Comparison of ENCODE assay signal across 26 cellular contexts in the genomic region with DNA sequence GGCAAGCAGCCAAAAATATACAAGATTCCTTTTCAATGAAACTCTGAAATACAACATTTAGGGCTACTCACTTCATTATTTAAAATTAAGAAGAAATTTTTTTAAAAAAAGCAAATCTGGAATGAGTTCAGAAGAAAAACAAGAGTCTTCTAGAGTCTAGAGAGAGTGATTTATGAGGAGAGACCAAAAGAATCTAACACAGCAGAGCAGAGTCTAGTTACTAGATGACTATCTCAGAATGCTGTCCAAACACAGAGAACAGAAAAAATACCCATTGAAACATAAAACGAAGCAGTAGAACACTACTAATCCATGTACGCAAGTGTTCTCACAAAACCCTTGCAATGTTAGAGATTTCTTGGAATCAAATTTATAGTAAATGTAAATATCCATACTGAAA.
"Had no signal": no experiment of that assay in that cellular context is flagged by ENCODE, and none has a peak within 500 bp of the region (broad histone marks: within the 10 kb centered on the region; RNA-seq: fewer than 3 reads in every experiment).

No MANE protein-coding gene starts in this region.

- ATAC-seq: left colon; left lung; lower lobe of right lung; natural killer cell; right lobe of liver; stimulated activated effector memory CD8-positive, alpha-beta T cell treated with anti-CD3 and anti-CD28 coated beads, Interleukin-12 subunit alpha, Interleukin-12 subunit beta, amount 100 ng/mL, for 72 hours had no signal

- H3K4me3 ChIP-seq: left lung, lower lobe of right lung, ovary, right atrium auricular region, right lobe of liver, skin epidermis, suprapubic skin, thoracic aorta, tibial artery, uterus had no signal

- DNase-seq: hypothalamus; immature natural killer cell; kidney; left colon; left lung; lower lobe of right lung; mammary epithelial cell; mesenchymal stem cell; naive B cell; natural killer cell; nephron progenitor cell; ovary; right lobe of liver; stimulated activated CD4-positive, alpha-beta T cell treated with anti-CD3 and anti-CD28 coated beads, Interleukin-4, amount 100 ng/mL, for 24 hours; stimulated activated naive CD4-positive, alpha-beta T cell; tibial artery; trophoblast cell; uterus had no signal

- FAIRE-seq: islet of Langerhans, kidney had no signal

- H3K27ac Mint-ChIP-seq: immature natural killer cell; naive B cell; natural killer cell; nephron progenitor cell; progenitor cell of endocrine pancreas; stimulated activated effector memory CD8-positive, alpha-beta T cell treated with anti-CD3 and anti-CD28 coated beads, Interleukin-12 subunit alpha, Interleukin-12 subunit beta, amount 100 ng/mL, for 72 hours; stimulated activated naive CD8-positive, alpha-beta T cell treated with anti-CD3 and anti-CD28 coated beads, Interleukin-15, Interleukin-2, amounts not matched to agents 100 ng/mL and 50 ng/mL, for 24 hours had no signal

- H3K4me1 ChIP-seq: left lung, lower lobe of right lung, right atrium auricular region, right lobe of liver, suprapubic skin, tibial artery, uterus had no signal

- H3K27me3 Mint-ChIP-seq: naive B cell; progenitor cell of endocrine pancreas; stimulated activated naive CD8-positive, alpha-beta T cell treated with anti-CD3 and anti-CD28 coated beads, Interleukin-15, Interleukin-2, amounts not matched to agents 100 ng/mL and 50 ng/mL, for 24 hours had no signal

- H3K4me1 Mint-ChIP-seq: immature natural killer cell, natural killer cell, nephron progenitor cell had no signal

- H3K27me3 ChIP-seq: left lung, ovary, right atrium auricular region, right lobe of liver, suprapubic skin, tibial artery, uterus had no signal

- H3K36me3 ChIP-seq: left lung, lower lobe of right lung, ovary, right atrium auricular region, right lobe of liver, suprapubic skin, thoracic aorta, tibial artery, uterus had no signal

- H3K27ac ChIP-seq: left lung, lower lobe of right lung, ovary, right atrium auricular region, right lobe of liver, skin epidermis, suprapubic skin, thoracic aorta, tibial artery, uterus had no signal

- H3K9me3 ChIP-seq: lower lobe of right lung, ovary, right lobe of liver, suprapubic skin, thoracic aorta, tibial artery, uterus had no signal

- H3K36me3 Mint-ChIP-seq: natural killer cell; stimulated activated effector memory CD8-positive, alpha-beta T cell treated with anti-CD3 and anti-CD28 coated beads, Interleukin-12 subunit alpha, Interleukin-12 subunit beta, amount 100 ng/mL, for 72 hours had no signal

- H3K4me3 Mint-ChIP-seq: immature natural killer cell; naive B cell; natural killer cell; nephron progenitor cell; stimulated activated effector memory CD8-positive, alpha-beta T cell treated with anti-CD3 and anti-CD28 coated beads, Interleukin-12 subunit alpha, Interleukin-12 subunit beta, amount 100 ng/mL, for 72 hours; stimulated activated naive CD8-positive, alpha-beta T cell treated with anti-CD3 and anti-CD28 coated beads, Interleukin-15, Interleukin-2, amounts not matched to agents 100 ng/mL and 50 ng/mL, for 24 hours had no signal
